In genomic region chr10:24842856-24843255, GRCh38 we compare ENCODE assay signal across 5 cellular contexts.
"Had no signal": no experiment of that assay in that cellular context is flagged by ENCODE, and none has a peak within 500 bp of the region (broad histone marks: within the 10 kb centered on the region; RNA-seq: fewer than 3 reads in every experiment).

No MANE protein-coding gene starts in this region.

- H3K27ac ChIP-seq: HL-60 had no signal

- H3K4me3 ChIP-seq: K562 had no signal

- DNase-seq: IMR-90, KBM-7, KG1 had no signal
